20 cellular contexts compared by ENCODE assay signal in the genomic region with DNA sequence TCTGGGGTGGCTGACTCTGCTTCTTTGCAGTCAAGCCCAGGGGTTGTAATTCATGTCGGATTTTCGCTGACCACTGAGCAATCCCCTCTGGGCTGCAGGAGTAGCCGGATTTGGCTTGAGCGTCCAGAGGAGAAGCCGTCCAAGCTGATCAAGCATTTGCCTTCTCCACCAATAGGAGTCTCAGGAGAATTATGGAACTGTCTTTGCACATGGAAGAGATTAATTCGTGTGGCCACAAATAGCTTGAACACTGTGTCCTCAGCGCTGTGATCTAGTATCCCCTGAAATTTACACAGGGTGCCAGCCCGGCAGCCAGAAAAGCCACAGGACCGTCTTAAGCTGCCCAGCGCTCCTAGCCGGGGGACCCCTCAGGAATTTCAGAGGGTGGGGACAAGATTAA. TPM values are rescaled to one million over a fixed set of nuclear protein-coding genes. Genes with fewer than 3 reads are reported as not detected.
DNase-seq lines count a peak whose midpoint lies in the region; ATAC-seq and TF ChIP-seq lines count a peak whose summit lies in the region.
"Had no signal": no experiment of that assay in that cellular context is flagged by ENCODE, and none has a peak within 500 bp of the region (broad histone marks: within the 10 kb centered on the region; RNA-seq: fewer than 3 reads in every experiment).

No MANE protein-coding gene starts in this region.

- no peaks in the 10 kb centered on the region for H4K20me1 ChIP-seq in smooth muscle cell (ENCODE audit: low read depth)

- no peak for TF ChIP-seq CTCF in heart left ventricle (IDR thresholded peaks at IDR 0.05)
- TF ChIP-seq CTCF in left ventricle myocardium inferior (IDR thresholded peaks at IDR 0.05; ENCODE audit: borderline replicate concordance), result no peak
- no peak for TF ChIP-seq CTCF in foreskin fibroblast (IDR thresholded peaks at IDR 0.05; ENCODE audit: low read depth, low read length)
- TF ChIP-seq CTCF in psoas muscle (IDR thresholded peaks at IDR 0.05), result no peak
- TF ChIP-seq CTCF in smooth muscle cell (IDR thresholded peaks at IDR 0.05; ENCODE audit: borderline replicate concordance, insufficient read depth, poor library complexity, severe bottlenecking), result no peak
- TF ChIP-seq CTCF in colonic mucosa (IDR thresholded peaks at IDR 0.05), result no peak

- H3K4me3 ChIP-seq in heart left ventricle, result no peak overlapping the region
- no peak overlapping the region for H3K4me3 ChIP-seq in left ventricle myocardium inferior
- no peak overlapping the region for H3K4me3 ChIP-seq in foreskin fibroblast (ENCODE audit: low read depth in 1 of 2, low read length in 2 of 2)
- H3K4me3 ChIP-seq in psoas muscle, result no peak overlapping the region
- no peak overlapping the region for H3K4me3 ChIP-seq in aorta (ENCODE audit: low read length in 2 of 2)
- H3K4me3 ChIP-seq in smooth muscle cell, result no peak overlapping the region
- no peak overlapping the region for H3K4me3 ChIP-seq in colonic mucosa
- H3K4me3 ChIP-seq: K562 had no signal

- DNase-seq in heart left ventricle (no peak), left ventricle myocardium inferior (no peak), foreskin fibroblast (peak; percentile 36 to 80), psoas muscle (peak; percentile 57 to 81), aorta (no peak), smooth muscle cell (lab: John Stamatoyannopoulos, UW; ENCODE audit: unreplicated experiment) (no peak), colonic mucosa (no peak), NCI-H1092 (lab: John Stamatoyannopoulos, UW) (no peak)
- DNase-seq: activated CD4-positive, alpha-beta T cell treated with anti-CD3 and anti-CD28 coated beads for 1 hour; brain microvascular endothelial cell; CD4-positive, CD25-positive, alpha-beta regulatory T cell; DMS153; NCI-H2081 treated with DMSO at 0.1 percent for 48 hours; NCI-H446 treated with DMSO at 0.1 percent for 48 hours; stimulated activated CD4-positive, alpha-beta T cell treated with anti-CD3 and anti-CD28 coated beads, Interleukin-2, amount 100 ng/mL, for 48 hours; stimulated activated naive CD8-positive, alpha-beta T cell treated with anti-CD3 and anti-CD28 coated beads, Interleukin-15, amount 100 ng/mL, for 72 hours; T1000 had no signal

- TF ChIP-seq POLR2A in heart left ventricle (IDR thresholded peaks at IDR 0.05), result no peak

- no peaks in the 10 kb centered on the region for H3K79me2 ChIP-seq in smooth muscle cell (ENCODE audit: low read depth)

- H3K9ac ChIP-seq in smooth muscle cell (ENCODE audit: low read depth), result no peak overlapping the region
- H3K9ac ChIP-seq in colonic mucosa (ENCODE audit: low read depth in 2 of 2, low read length in 2 of 2), result no peak overlapping the region

- H2AFZ ChIP-seq in smooth muscle cell (ENCODE audit: low read depth), result no peak overlapping the region

- H3K27me3 ChIP-seq in heart left ventricle, result peaks cover 0 to 28% (median 0%) of the 10 kb centered on the region in 9 donors
- peaks cover 60% of the 10 kb centered on the region for H3K27me3 ChIP-seq in left ventricle myocardium inferior (ENCODE audit: low read depth)
- peaks cover 0 to 2% (median 0%) of the 10 kb centered on the region in 3 donors for H3K27me3 ChIP-seq in psoas muscle (ENCODE audit: insufficient read depth in 3 of 3, low read length in 2 of 3)
- no peaks in the 10 kb centered on the region for H3K27me3 ChIP-seq in aorta (ENCODE audit: control insufficient read depth in 1 of 2, insufficient read depth in 2 of 2, low read length in 1 of 2)
- H3K27me3 ChIP-seq in smooth muscle cell (ENCODE audit: low read depth), result no peaks in the 10 kb centered on the region
- no peaks in the 10 kb centered on the region for H3K27me3 ChIP-seq in colonic mucosa

- H3K4me2 ChIP-seq in smooth muscle cell, result no peak overlapping the region

- intact Hi-C loops in heart left ventricle (cut with DNase I), result no loop called here
- intact Hi-C loops in left ventricle myocardium inferior (cut with micrococcal nuclease), result no loop called here
- intact Hi-C loops in psoas muscle (cut with DNase I), result no loop called here
- intact Hi-C loops in aorta (cut with DNase I), result no loop called here
- intact Hi-C loops in colonic mucosa (cut with DNase I), result no loop called here

- ATAC-seq in heart left ventricle, result peak; percentile 62 to 85 (median 69)
- ATAC-seq in psoas muscle, result peak; percentile 69 to 88 (median 82)
- ATAC-seq in aorta (ENCODE audit: low FRiP score), result peak; percentile 63
- ATAC-seq: K562; stimulated activated naive CD8-positive, alpha-beta T cell treated with anti-CD3 and anti-CD28 coated beads, Interleukin-15, amount 100 ng/mL, for 72 hours had no signal

- H3K4me1 ChIP-seq in heart left ventricle, result peaks cover 0 to 17% (median 0%) of the 10 kb centered on the region in 12 donors
- H3K4me1 ChIP-seq in left ventricle myocardium inferior, result peaks cover 16% of the 10 kb centered on the region
- H3K4me1 ChIP-seq in psoas muscle, result no peaks in the 10 kb centered on the region
- no peaks in the 10 kb centered on the region for H3K4me1 ChIP-seq in aorta (ENCODE audit: control insufficient read depth in 1 of 2, insufficient read depth in 2 of 2, low read length in 2 of 2)
- peaks cover 10% of the 10 kb centered on the region for H3K4me1 ChIP-seq in smooth muscle cell (ENCODE audit: low read depth)
- H3K4me1 ChIP-seq in colonic mucosa, result no peaks in the 10 kb centered on the region

- H3K36me3 ChIP-seq in heart left ventricle (no peaks in the 10 kb centered on the region), left ventricle myocardium inferior (no peaks in the 10 kb centered on the region), psoas muscle (ENCODE audit: insufficient read depth in 1 of 2, low read depth in 1 of 2) (no peaks in the 10 kb centered on the region), aorta (ENCODE audit: control insufficient read depth in 1 of 2, insufficient read depth in 2 of 2, low read length in 1 of 2) (no peaks in the 10 kb centered on the region), smooth muscle cell (ENCODE audit: low read depth) (no peaks in the 10 kb centered on the region), colonic mucosa (no peaks in the 10 kb centered on the region)
- H3K36me3 ChIP-seq: brain microvascular endothelial cell had no signal

- 44 to 62% (median 58%) methylated on average over 11 of the region's 11 CpGs for WGBS in heart left ventricle, 4 donors
- WGBS in psoas muscle, 3 donors, result 36 to 56% (median 46%) methylated on average over 11 of the region's 11 CpGs
- WGBS in aorta, 2 donors, result 16 to 26% methylated on average over 11 of the region's 11 CpGs
- 91% methylated on average over 11 of the region's 11 CpGs for WGBS in smooth muscle cell (ENCODE audit: low lambda C conversion rate)

- no peaks in the 10 kb centered on the region for H3F3A ChIP-seq in smooth muscle cell (ENCODE audit: low read depth)

- H3K27ac ChIP-seq in heart left ventricle (peak overlapping the region in 1 of 12 donors; percentile 30), left ventricle myocardium inferior (replicated peaks) (no peak overlapping the region), psoas muscle (peak overlapping the region; percentile 10), aorta (ENCODE audit: low read depth in 1 of 2, low read length in 2 of 2) (no peak overlapping the region), smooth muscle cell (ENCODE audit: low read depth) (no peak overlapping the region), colonic mucosa (no peak overlapping the region)
- H3K27ac ChIP-seq: brain microvascular endothelial cell, RWPE1 had no signal

- H3K9me3 ChIP-seq in heart left ventricle (no peaks in the 10 kb centered on the region), left ventricle myocardium inferior (replicated peaks) (no peaks in the 10 kb centered on the region), psoas muscle (no peaks in the 10 kb centered on the region), aorta (ENCODE audit: control insufficient read depth, low read length) (no peaks in the 10 kb centered on the region), smooth muscle cell (replicated peaks; ENCODE audit: low read depth) (no peaks in the 10 kb centered on the region), colonic mucosa (no peaks in the 10 kb centered on the region)

RNA-seq across cellular contexts. Expression of a gene that starts 37.1 kb away (rescaled TPM):
- 1 to 10 TPM in 3 of 9 donors, under 1 TPM in 6; 0.32 to 4.2 (median 0.88) TPM for total RNA-seq in heart left ventricle
- under 1 TPM; 0.30 to 0.35 TPM for polyA plus RNA-seq in heart left ventricle
- total RNA-seq in left ventricle myocardium inferior, result 0.63 TPM
- 1 to 10 TPM; 1.6 to 4.0 (median 2.8) TPM for total RNA-seq in psoas muscle
- polyA plus RNA-seq in psoas muscle, result 1 to 10 TPM in 2 of 3 donors, under 1 TPM in 1; 0.72 to 3.0 (median 1.1) TPM
- total RNA-seq in aorta, result 10 to 100 TPM; 10.7 to 10.9 TPM
- polyA plus RNA-seq in aorta, result 1 to 10 TPM; 1.2 to 2.8 TPM
- total RNA-seq in smooth muscle cell, result 1.3 and 3.4 TPM in 2 replicates
- polyA plus RNA-seq in smooth muscle cell, result 0.98 and 2.9 TPM in 2 replicates
- 10 to 100 TPM in 1 of 2 donors, 1 to 10 TPM in 1; 8.9 to 16.8 TPM for total RNA-seq in colonic mucosa
- total RNA-seq: activated T-helper 1 cell treated with anti-CD3 and anti-CD28 coated beads, Interleukin-12 subunit alpha, Interleukin-12 subunit beta, Interleukin-2, Interleukin-4 antibody, amounts not matched to agents 30 ng/mL and 10 ng/mL and 1 ng/mL, durations not matched to agents 14 hours and 24 hours and 36 hours; CD4-positive, CD25-positive, alpha-beta regulatory T cell; K562 had no signal
- polyA plus RNA-seq: CD4-positive, CD25-positive, alpha-beta regulatory T cell had no signal

Comparison
In these comparisons a context has a peak if more than half of its experiments do, and no peak if none do; other contexts are left out.
1. DNase-seq: peak in foreskin fibroblast (2 of 2) and psoas muscle (2 of 2); none in heart left ventricle (0 of 5), left ventricle myocardium inferior (single experiment), aorta (0 of 2), smooth muscle cell (single experiment), colonic mucosa (single experiment) and NCI-H1092 (single experiment).
2. Peak in every context shown above with its lines, with median percentiles within 50 percentile points of each other: ATAC-seq.